In the genomic region with DNA sequence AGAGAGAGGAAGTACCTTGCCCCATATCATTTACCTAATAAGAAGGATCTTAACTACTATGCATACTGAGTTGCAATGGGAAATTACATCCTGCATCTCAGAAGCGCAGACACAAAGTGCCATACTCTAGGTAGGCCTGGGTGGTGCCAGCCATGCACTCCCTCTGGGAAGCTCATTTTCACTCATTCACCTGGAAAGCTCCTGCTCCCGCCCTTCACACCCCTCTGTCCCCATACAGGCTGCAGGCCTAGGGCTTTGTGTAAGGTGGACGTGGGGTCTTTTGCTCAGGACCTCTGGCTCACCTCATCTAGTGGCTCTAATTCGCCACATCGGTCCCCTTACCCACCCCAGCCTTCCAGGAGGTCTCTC, we compare ENCODE assay signal across 8 cellular contexts. TPM values are rescaled to one million over a fixed set of nuclear protein-coding genes. Genes with fewer than 3 reads are reported as not detected.
DNase-seq lines count a peak whose midpoint lies in the region; ATAC-seq and TF ChIP-seq lines count a peak whose summit lies in the region.

No MANE protein-coding gene starts in this region.

- peak overlapping the region; percentile 100 for H3K4me3 Mint-ChIP-seq in chondrocyte (ENCODE audit: unreplicated experiment)

- no peaks in the 10 kb centered on the region for H3K9me3 Mint-ChIP-seq in chondrocyte (ENCODE audit: low read depth)

- no peaks in the 10 kb centered on the region for H3K27me3 ChIP-seq in ACC112 (ENCODE audit: insufficient read depth, low read length)
- H3K27me3 ChIP-seq in mucosa of rectum (ENCODE audit: control insufficient read depth in 2 of 2, insufficient read depth in 2 of 2, low read length in 2 of 2) = no peaks in the 10 kb centered on the region

- H3K27ac ChIP-seq in ACC112 (ENCODE audit: low read depth, low read length) (no peak overlapping the region), mucosa of rectum (ENCODE audit: low read depth in 2 of 2, low read length in 2 of 2) (peak overlapping the region in 1 of 2 donors; percentile 88)

- peak overlapping the region; percentile 99 for H3K27ac Mint-ChIP-seq in chondrocyte (ENCODE audit: unreplicated experiment)

- peaks cover 6% of the 10 kb centered on the region for H3K4me1 ChIP-seq in ACC112 (ENCODE audit: control insufficient read depth, insufficient read depth, low read length, unreplicated experiment)
- H3K4me1 ChIP-seq in mucosa of rectum (ENCODE audit: control insufficient read depth in 2 of 2, insufficient read depth in 2 of 2, low read length in 2 of 2) = peaks cover 7 to 16% of the 10 kb centered on the region in 2 donors

- DNase-seq in HT-29 (ENCODE audit: low spot score) = peak; percentile 41
- DNase-seq in chondrocyte (ENCODE audit: low spot score) = no peak
- no peak for DNase-seq in HuH-7.5 (ENCODE audit: low spot score)
- DNase-seq in SW480 (ENCODE audit: low spot score) = no peak
- no peak for DNase-seq in NCI-H1930 (lab: John Stamatoyannopoulos, UW)

- H3K27me3 Mint-ChIP-seq in chondrocyte (ENCODE audit: low read depth) = no peaks in the 10 kb centered on the region

- peaks cover 30% of the 10 kb centered on the region for H3K4me1 Mint-ChIP-seq in chondrocyte (ENCODE audit: low read depth)

- H3K9me3 ChIP-seq in mucosa of rectum (ENCODE audit: control insufficient read depth in 2 of 2, low read length in 2 of 2) = no peaks in the 10 kb centered on the region

- H2AFZ ChIP-seq in ACC112 (ENCODE audit: low read length, unreplicated experiment) = peak overlapping the region; percentile 93

- H3K4me3 ChIP-seq in ACC112 (ENCODE audit: low read depth, low read length) (peak overlapping the region; percentile 99), mucosa of rectum (ENCODE audit: low read length in 2 of 2) (peak overlapping the region; percentile 87 to 97)

- no peaks in the 10 kb centered on the region; the same call in 1 of the 2 replicates for H3K36me3 ChIP-seq in ACC112 (ENCODE audit: insufficient read depth, low read length)
- H3K36me3 ChIP-seq in mucosa of rectum (ENCODE audit: control insufficient read depth in 2 of 2, insufficient read depth in 2 of 2, low read length in 2 of 2) = peaks cover 15 to 21% of the 10 kb centered on the region in 2 donors

- no peak for TF ChIP-seq CTCF in chondrocyte (IDR thresholded peaks at IDR 0.05)

- peaks cover 14% of the 10 kb centered on the region for H3K79me2 ChIP-seq in ACC112 (ENCODE audit: control insufficient read depth, insufficient read depth, low read length, unreplicated experiment)

- H3K36me3 Mint-ChIP-seq in chondrocyte (ENCODE audit: low read depth) = peaks cover 10% of the 10 kb centered on the region

- no peak for ATAC-seq in GM21717 (IDR thresholded peaks at IDR 0.05; ENCODE audit: unreplicated experiment)

- peak overlapping the region; percentile 82 to 85 for H3K9ac ChIP-seq in mucosa of rectum (ENCODE audit: low read depth in 1 of 2, low read length in 2 of 2)

RNA-seq across cellular contexts. Expression of gene MRPS15, which starts 0.8 kb away (rescaled TPM):
- total RNA-seq in HT-29 (2014; rRNA removed; shearing (Covaris generic)) = 184 and 209 TPM in 2 replicates
- total RNA-seq in chondrocyte = 51.3 to 68.5 TPM (median 53.2 TPM) in 3 replicates

RNA-seq across cellular contexts. Expression of gene OSCP1, which starts 13.1 kb away (rescaled TPM):
- 1.1 and 2.0 TPM in 2 replicates for total RNA-seq in HT-29 (2014; rRNA removed; shearing (Covaris generic))
- 4.5 to 7.3 TPM (median 6.2 TPM) in 3 replicates for total RNA-seq in chondrocyte

RNA-seq across cellular contexts. Expression of gene CSF3R, which starts 19.3 kb away (rescaled TPM):
- under 0.01 TPM in 1 of 2 replicates, not detected in the other for total RNA-seq in HT-29 (2014; rRNA removed; shearing (Covaris generic))
- total RNA-seq in chondrocyte = not detected in 3 replicates
